11 cellular contexts compared by ENCODE assay signal in genomic region chr12:50927356-50927755, GRCh38. TPM values are rescaled to one million over a fixed set of nuclear protein-coding genes. Genes with fewer than 3 reads are reported as not detected.
DNase-seq lines count a peak whose midpoint lies in the region; ATAC-seq and TF ChIP-seq lines count a peak whose summit lies in the region.
"Had no signal": no experiment of that assay in that cellular context is flagged by ENCODE, and none has a peak within 500 bp of the region (broad histone marks: within the 10 kb centered on the region; RNA-seq: fewer than 3 reads in every experiment).

No MANE protein-coding gene starts in this region.

- peaks cover 49% of the 10 kb centered on the region for H3K4me1 Mint-ChIP-seq in CD8-positive, alpha-beta T cell (ENCODE audit: low read depth)
- H3K4me1 Mint-ChIP-seq in WTC11: peaks cover 70% of the 10 kb centered on the region
- peaks cover 66 to 83% of the 10 kb centered on the region in 2 donors for H3K4me1 Mint-ChIP-seq in immature natural killer cell
- peaks cover 8 to 38% (median 24%) of the 10 kb centered on the region in 7 donors for H3K4me1 Mint-ChIP-seq in naive thymus-derived CD4-positive, alpha-beta T cell

- H3K4me2 ChIP-seq in skeletal muscle satellite cell (ENCODE audit: low read length): peak overlapping the region; percentile 78

- no peaks in the 10 kb centered on the region for H3K27me3 Mint-ChIP-seq in CD8-positive, alpha-beta T cell (ENCODE audit: low read depth)
- H3K27me3 Mint-ChIP-seq in WTC11 (ENCODE audit: low read depth) (no peaks in the 10 kb centered on the region), immature natural killer cell (ENCODE audit: low read depth in 3 of 3) (peaks cover 9 to 20% (median 11%) of the 10 kb centered on the region in 3 donors)
- no peaks in the 10 kb centered on the region for H3K27me3 Mint-ChIP-seq in naive thymus-derived CD4-positive, alpha-beta T cell

- no peaks in the 10 kb centered on the region for H3K9me3 ChIP-seq in CD8-positive, alpha-beta T cell (ENCODE audit: low read length)
- H3K9me3 ChIP-seq in skeletal muscle satellite cell (replicated peaks; ENCODE audit: low read length): no peaks in the 10 kb centered on the region
- H3K9me3 ChIP-seq in naive thymus-derived CD4-positive, alpha-beta T cell (ENCODE audit: control insufficient read depth in 2 of 3, low read length in 3 of 3): no peaks in the 10 kb centered on the region

- no peak for DNase-seq in CD8-positive, alpha-beta T cell
- DNase-seq in WTC11 (ENCODE audit: low spot score) (no peak), immature natural killer cell (no peak)
- DNase-seq in activated CD4-positive, alpha-beta T cell treated with anti-CD3 and anti-CD28 coated beads, Interleukin-2, amount 50 U/mL, for 1 hour: no peak
- no peak for DNase-seq in naive thymus-derived CD4-positive, alpha-beta T cell
- DNase-seq: activated effector memory CD4-positive, alpha-beta T cell treated with Interleukin-2 at 50 U/mL for 16 hours; NCI-H1930; T-helper 2 cell had no signal

- CTCF ChIA-PET in CD8-positive, alpha-beta T cell (lab: Charles Lee): interaction anchor here (0.6 to 1.2 kb wide), 2 partner anchors 102 to 324 kb away, joined by 3 to 5 read pairs; no protein-coding TSS in a partner anchor
- CTCF ChIA-PET in WTC11 (lab: Charles Lee): no interaction called here
- CTCF ChIA-PET in naive thymus-derived CD4-positive, alpha-beta T cell (lab: Charles Lee): no interaction called here

- no peak for ATAC-seq in CD8-positive, alpha-beta T cell
- ATAC-seq in WTC11 (no peak), HG02678 (IDR thresholded peaks at IDR 0.05; ENCODE audit: unreplicated experiment) (no peak), GM18511 (IDR thresholded peaks at IDR 0.05; ENCODE audit: unreplicated experiment) (no peak)
- ATAC-seq in naive thymus-derived CD4-positive, alpha-beta T cell: no peak

- H3K4me3 ChIP-seq in CD8-positive, alpha-beta T cell (ENCODE audit: low read depth, low read length): no peak overlapping the region
- H3K4me3 ChIP-seq in skeletal muscle satellite cell (ENCODE audit: low read length): peak overlapping the region; percentile 66
- no peak overlapping the region for H3K4me3 ChIP-seq in naive thymus-derived CD4-positive, alpha-beta T cell (ENCODE audit: low read length)

- no peak for TF ChIP-seq CTCF in CD8-positive, alpha-beta T cell (IDR thresholded peaks at IDR 0.05)
- TF ChIP-seq CTCF in WTC11 (IDR thresholded peaks at IDR 0.05): no peak

- intact Hi-C loops in CD8-positive, alpha-beta T cell (cut with DNase I, micrococcal nuclease): no loop called here
- intact Hi-C loops in naive thymus-derived CD4-positive, alpha-beta T cell (cut with micrococcal nuclease): no loop called here

- H3K27me3 ChIP-seq in CD8-positive, alpha-beta T cell (ENCODE audit: insufficient read depth, low read length): no peaks in the 10 kb centered on the region
- H3K27me3 ChIP-seq in skeletal muscle satellite cell (ENCODE audit: control insufficient read depth, insufficient read depth, low read length): no peaks in the 10 kb centered on the region
- H3K27me3 ChIP-seq in naive thymus-derived CD4-positive, alpha-beta T cell (ENCODE audit: control insufficient read depth in 2 of 2, insufficient read depth in 2 of 2, low read length in 2 of 2): no peaks in the 10 kb centered on the region

- H3K36me3 ChIP-seq in CD8-positive, alpha-beta T cell (ENCODE audit: insufficient read depth, low read length): no peaks in the 10 kb centered on the region
- H3K36me3 ChIP-seq in skeletal muscle satellite cell (ENCODE audit: insufficient read depth, low read length): no peaks in the 10 kb centered on the region
- H3K36me3 ChIP-seq in naive thymus-derived CD4-positive, alpha-beta T cell (ENCODE audit: control insufficient read depth in 2 of 3, insufficient read depth in 3 of 3, low read length in 3 of 3): no peaks in the 10 kb centered on the region

- H3K9me3 Mint-ChIP-seq in CD8-positive, alpha-beta T cell: no peaks in the 10 kb centered on the region
- H3K9me3 Mint-ChIP-seq in WTC11 (no peaks in the 10 kb centered on the region), immature natural killer cell (no peaks in the 10 kb centered on the region)
- no peaks in the 10 kb centered on the region for H3K9me3 Mint-ChIP-seq in naive thymus-derived CD4-positive, alpha-beta T cell

- H3K36me3 Mint-ChIP-seq in CD8-positive, alpha-beta T cell: peaks cover 12% of the 10 kb centered on the region
- H3K36me3 Mint-ChIP-seq in WTC11: peaks cover 7% of the 10 kb centered on the region; the same call in 1 of the 2 replicates
- H3K36me3 Mint-ChIP-seq in immature natural killer cell: peaks cover 6 to 20% (median 9%) of the 10 kb centered on the region in 3 donors
- no peaks in the 10 kb centered on the region for H3K36me3 Mint-ChIP-seq in naive thymus-derived CD4-positive, alpha-beta T cell

- peaks cover 37% of the 10 kb centered on the region for H3K4me1 ChIP-seq in CD8-positive, alpha-beta T cell (ENCODE audit: insufficient read depth, low read length)
- H3K4me1 ChIP-seq in skeletal muscle satellite cell (ENCODE audit: control insufficient read depth, insufficient read depth, low read length): peaks cover 28% of the 10 kb centered on the region
- H3K4me1 ChIP-seq in naive thymus-derived CD4-positive, alpha-beta T cell (ENCODE audit: control insufficient read depth in 2 of 2, insufficient read depth in 2 of 2, low read length in 2 of 2): peaks cover 0 to 9% of the 10 kb centered on the region in 2 donors

- H3K27ac ChIP-seq in CD8-positive, alpha-beta T cell (ENCODE audit: low read depth, low read length): no peak overlapping the region
- H3K27ac ChIP-seq in naive thymus-derived CD4-positive, alpha-beta T cell (ENCODE audit: low read depth, low read length): no peak overlapping the region

- POLR2A ChIA-PET in CD8-positive, alpha-beta T cell (lab: Charles Lee): no interaction called here
- POLR2A ChIA-PET in WTC11 (lab: Charles Lee): interaction anchor here (1.1 kb wide), 1 partner anchor 9 kb away, joined by 4 read pairs; no protein-coding TSS in a partner anchor
- POLR2A ChIA-PET in naive thymus-derived CD4-positive, alpha-beta T cell (lab: Charles Lee): no interaction called here

- peak overlapping the region; percentile 2 for H3K4me3 Mint-ChIP-seq in CD8-positive, alpha-beta T cell
- H3K4me3 Mint-ChIP-seq in WTC11: peak overlapping the region; percentile 85
- peak overlapping the region; percentile 91 to 99 (median 98) for H3K4me3 Mint-ChIP-seq in immature natural killer cell
- H3K4me3 Mint-ChIP-seq in naive thymus-derived CD4-positive, alpha-beta T cell: no peak overlapping the region

- H3K27ac Mint-ChIP-seq in CD8-positive, alpha-beta T cell: peak overlapping the region; percentile 8
- H3K27ac Mint-ChIP-seq in WTC11 (no peak overlapping the region), immature natural killer cell (peak overlapping the region; percentile 79 to 98 (median 88))
- no peak overlapping the region for H3K27ac Mint-ChIP-seq in naive thymus-derived CD4-positive, alpha-beta T cell

- H3K9ac ChIP-seq in skeletal muscle satellite cell (ENCODE audit: low read depth, low read length): no peak overlapping the region

TF ChIP-seq in WTC11, 78 proteins besides CTCF, POLR2A, EP300 and RAD21 (continues in another document):
- TF ChIP-seq SMAD4 (CRISPR knock-in tag; IDR thresholded peaks at IDR 0.05) (no peak), EMX1 (CRISPR knock-in tag; IDR thresholded peaks at IDR 0.05) (no peak), ESRRA (CRISPR knock-in tag; IDR thresholded peaks at IDR 0.05; ENCODE audit: borderline replicate concordance) (no peak), MXD4 (CRISPR knock-in tag; IDR thresholded peaks at IDR 0.05; ENCODE audit: borderline replicate concordance) (no peak), CBFB (CRISPR knock-in tag; IDR thresholded peaks at IDR 0.05; ENCODE audit: low read depth) (no peak), ZBTB21 (CRISPR knock-in tag; IDR thresholded peaks at IDR 0.05; ENCODE audit: borderline replicate concordance) (no peak), MYBL2 (CRISPR knock-in tag; IDR thresholded peaks at IDR 0.05) (no peak), ATF1 (CRISPR knock-in tag; IDR thresholded peaks at IDR 0.05) (no peak), FOXK1 (CRISPR knock-in tag; IDR thresholded peaks at IDR 0.05) (no peak), SOX15 (CRISPR knock-in tag; IDR thresholded peaks at IDR 0.05) (no peak), ZNF671 (CRISPR knock-in tag; IDR thresholded peaks at IDR 0.05) (no peak), SMAD3 (CRISPR knock-in tag; IDR thresholded peaks at IDR 0.05; ENCODE audit: borderline replicate concordance) (no peak), PREB (CRISPR knock-in tag; IDR thresholded peaks at IDR 0.05; ENCODE audit: borderline replicate concordance) (no peak), ZNF512 (CRISPR knock-in tag; IDR thresholded peaks at IDR 0.05; ENCODE audit: borderline replicate concordance) (no peak), NFE2L1 (CRISPR knock-in tag; IDR thresholded peaks at IDR 0.05) (no peak)

RNA-seq across cellular contexts. Expression of gene HIGD1C, which starts 25.0 kb away (rescaled TPM):
- not detected for total RNA-seq in CD8-positive, alpha-beta T cell
- total RNA-seq in WTC11 (2021): not detected in 3 replicates
- not detected for polyA plus RNA-seq in immature natural killer cell
- total RNA-seq in skeletal muscle satellite cell (2012; rRNA removed): not detected in 2 replicates
- total RNA-seq in naive thymus-derived CD4-positive, alpha-beta T cell: not detected
- polyA plus RNA-seq in naive thymus-derived CD4-positive, alpha-beta T cell: not detected

Comparison
In these comparisons a context has a peak if more than half of its experiments do, and no peak if none do; other contexts are left out.
1. H3K27ac Mint-ChIP-seq: peak in CD8-positive, alpha-beta T cell (single experiment) and immature natural killer cell (6 of 6); none in WTC11 (single experiment) and naive thymus-derived CD4-positive, alpha-beta T cell (0 of 9).
2. H3K4me3 Mint-ChIP-seq: peak in CD8-positive, alpha-beta T cell (single experiment), WTC11 (single experiment) and immature natural killer cell (5 of 5); none in naive thymus-derived CD4-positive, alpha-beta T cell (0 of 10).